1 cellular context compared by ENCODE assay signal in the genomic region with DNA sequence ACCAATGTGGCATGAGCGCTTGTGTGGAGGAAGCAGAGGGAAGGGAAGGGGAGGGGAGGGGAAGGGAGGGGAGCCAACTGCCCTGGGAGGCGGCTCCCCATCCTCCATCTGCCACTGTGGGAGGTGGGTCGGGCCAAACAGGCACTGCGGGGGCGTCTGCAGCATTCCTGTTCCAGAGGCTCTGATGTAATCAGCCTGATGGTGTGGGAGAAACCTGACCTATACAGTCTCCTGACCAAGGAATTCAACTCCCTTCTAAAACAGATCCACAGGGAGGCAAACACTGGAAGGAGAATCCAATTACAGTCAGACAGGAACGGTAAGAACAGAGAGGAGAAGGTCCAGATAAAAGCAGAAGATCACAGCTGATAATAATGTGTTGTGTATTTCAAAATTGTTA.
TF ChIP-seq lines count a peak whose summit lies in the region.

No MANE protein-coding gene starts in this region.

TF ChIP-seq in HEK293, 187 proteins besides CTCF, POLR2A, EP300 and RAD21 (continued from another document and continues in another):
- no peak for TF ChIP-seq ZEB2 (tag by site-specific recombination; IDR thresholded peaks at IDR 0.05)
- no peak for TF ChIP-seq ZSCAN5A (tag by site-specific recombination; IDR thresholded peaks at IDR 0.05)
- TF ChIP-seq ZNF404 (tag by site-specific recombination; IDR thresholded peaks at IDR 0.05) = no peak
- TF ChIP-seq ZNF175 (tag by site-specific recombination; IDR thresholded peaks at IDR 0.05) = no peak
- TF ChIP-seq ZNF324 (tag by site-specific recombination; IDR thresholded peaks at IDR 0.05) = no peak
- no peak for TF ChIP-seq ZNF660 (tag by site-specific recombination; IDR thresholded peaks at IDR 0.05)
- no peak for TF ChIP-seq ZNF621 (tag by site-specific recombination; IDR thresholded peaks at IDR 0.05)
- TF ChIP-seq ZNF311 (tag by site-specific recombination; IDR thresholded peaks at IDR 0.05; ENCODE audit: borderline replicate concordance) = no peak
- no peak for TF ChIP-seq ZNF341 (tag by site-specific recombination; IDR thresholded peaks at IDR 0.05; ENCODE audit: low read depth)
- peak; percentile 58 for TF ChIP-seq ZIC2 (tag by site-specific recombination; IDR thresholded peaks at IDR 0.05)
- TF ChIP-seq ZFP3 (tag by site-specific recombination; IDR thresholded peaks at IDR 0.05; ENCODE audit: low read depth) = no peak
- no peak for TF ChIP-seq ZNF521 (tag by site-specific recombination; IDR thresholded peaks at IDR 0.05)
- no peak for TF ChIP-seq ZNF416 (tag by site-specific recombination; IDR thresholded peaks at IDR 0.05)
- TF ChIP-seq, protein P1, sequence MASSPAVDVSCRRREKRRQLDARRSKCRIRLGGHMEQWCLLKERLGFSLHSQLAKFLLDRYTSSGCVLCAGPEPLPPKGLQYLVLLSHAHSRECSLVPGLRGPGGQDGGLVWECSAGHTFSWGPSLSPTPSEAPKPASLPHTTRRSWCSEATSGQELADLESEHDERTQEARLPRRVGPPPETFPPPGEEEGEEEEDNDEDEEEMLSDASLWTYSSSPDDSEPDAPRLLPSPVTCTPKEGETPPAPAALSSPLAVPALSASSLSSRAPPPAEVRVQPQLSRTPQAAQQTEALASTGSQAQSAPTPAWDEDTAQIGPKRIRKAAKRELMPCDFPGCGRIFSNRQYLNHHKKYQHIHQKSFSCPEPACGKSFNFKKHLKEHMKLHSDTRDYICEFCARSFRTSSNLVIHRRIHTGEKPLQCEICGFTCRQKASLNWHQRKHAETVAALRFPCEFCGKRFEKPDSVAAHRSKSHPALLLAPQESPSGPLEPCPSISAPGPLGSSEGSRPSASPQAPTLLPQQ (tag by site-specific recombination; IDR thresholded peaks at IDR 0.05) = no peak
- no peak for TF ChIP-seq ZNF174 (tag by site-specific recombination; IDR thresholded peaks at IDR 0.05)
- TF ChIP-seq EGR2 (tag by site-specific recombination; IDR thresholded peaks at IDR 0.05; ENCODE audit: low read depth) = peak; percentile 92
- no peak for TF ChIP-seq ZNF76 (tag by site-specific recombination; IDR thresholded peaks at IDR 0.05; ENCODE audit: borderline replicate concordance, low read depth)
- no peak for TF ChIP-seq ZNF138 (tag by site-specific recombination; IDR thresholded peaks at IDR 0.05; ENCODE audit: borderline replicate concordance)
- TF ChIP-seq GLIS1 (tag by site-specific recombination; IDR thresholded peaks at IDR 0.05) = peak; percentile 97
- no peak for TF ChIP-seq ZNF658 (tag by site-specific recombination; IDR thresholded peaks at IDR 0.05)
- TF ChIP-seq GLIS2 (tag by site-specific recombination; IDR thresholded peaks at IDR 0.05) = 0 out of 2 replicates have a peak, but pooled peaks have one; percentile 15
- no peak for TF ChIP-seq ZNF639 (tag by site-specific recombination; IDR thresholded peaks at IDR 0.05)
- no peak for TF ChIP-seq IKZF3 (tag by site-specific recombination; IDR thresholded peaks at IDR 0.05)
- TF ChIP-seq ZNF701 (tag by site-specific recombination; IDR thresholded peaks at IDR 0.05) = no peak
- no peak for TF ChIP-seq ZFP41 (tag by site-specific recombination; IDR thresholded peaks at IDR 0.05; ENCODE audit: borderline replicate concordance)
- TF ChIP-seq ZNF513 (tag by site-specific recombination; IDR thresholded peaks at IDR 0.05) = no peak
- no peak for TF ChIP-seq OVOL3 (tag by site-specific recombination; IDR thresholded peaks at IDR 0.05)
- no peak for TF ChIP-seq ZNF843 (tag by site-specific recombination; IDR thresholded peaks at IDR 0.05)
- no peak for TF ChIP-seq MYNN (tag by site-specific recombination; IDR thresholded peaks at IDR 0.05; ENCODE audit: borderline replicate concordance)
- TF ChIP-seq ZNF239 (tag by site-specific recombination; IDR thresholded peaks at IDR 0.05) = no peak
- no peak for TF ChIP-seq ZNF391 (tag by site-specific recombination; IDR thresholded peaks at IDR 0.05; ENCODE audit: borderline replicate concordance, low read depth)
- TF ChIP-seq ZFHX2 (tag by site-specific recombination; conservative IDR thresholded peaks at IDR 0.05) = peak; percentile 92
- TF ChIP-seq ZNF473 (tag by site-specific recombination; IDR thresholded peaks at IDR 0.05) = no peak
- TF ChIP-seq ZSCAN23 (tag by site-specific recombination; IDR thresholded peaks at IDR 0.05) = no peak
- TF ChIP-seq WT1 (tag by site-specific recombination; IDR thresholded peaks at IDR 0.05) = 0 out of 2 replicates have a peak, but pooled peaks have one; percentile 40
- TF ChIP-seq ZNF792 (tag by site-specific recombination; IDR thresholded peaks at IDR 0.05) = no peak
- no peak for TF ChIP-seq ZNF548 (tag by site-specific recombination; IDR thresholded peaks at IDR 0.05)
- no peak for TF ChIP-seq ZNF16 (tag by site-specific recombination; IDR thresholded peaks at IDR 0.05; ENCODE audit: low read depth)
- TF ChIP-seq MZF1 (tag by site-specific recombination; IDR thresholded peaks at IDR 0.05; ENCODE audit: borderline replicate concordance) = no peak
- TF ChIP-seq PRDM10 (tag by site-specific recombination; IDR thresholded peaks at IDR 0.05) = peak; percentile 69
- TF ChIP-seq ZBTB11 (tag by site-specific recombination; conservative IDR thresholded peaks at IDR 0.05; ENCODE audit: low read depth) = no peak
- no peak for TF ChIP-seq SETDB1 (IDR thresholded peaks at IDR 0.05; ENCODE audit: insufficient read length, low read length)
- no peak for TF ChIP-seq ZNF266 (tag by site-specific recombination; IDR thresholded peaks at IDR 0.05; ENCODE audit: low read depth)
- TF ChIP-seq ZNF555 (tag by site-specific recombination; conservative IDR thresholded peaks at IDR 0.05) = no peak
- TF ChIP-seq ZNF280D (tag by site-specific recombination; IDR thresholded peaks at IDR 0.05) = no peak
- TF ChIP-seq ZNF645 (tag by site-specific recombination; IDR thresholded peaks at IDR 0.05) = no peak
- TF ChIP-seq MEIS1 (CRISPR knock-in tag; IDR thresholded peaks at IDR 0.05; ENCODE audit: borderline replicate concordance) = no peak
